19 cellular contexts compared by ENCODE assay signal in genomic region chr3:13801361-13802214, GRCh38.
DNase-seq lines count a peak whose midpoint lies in the region; ATAC-seq and TF ChIP-seq lines count a peak whose summit lies in the region.
"Had no signal": no experiment of that assay in that cellular context is flagged by ENCODE, and none has a peak within 500 bp of the region (broad histone marks: within the 10 kb centered on the region; RNA-seq: fewer than 3 reads in every experiment).

No MANE protein-coding gene starts in this region.

- H3K36me3 ChIP-seq in PC-3 (ENCODE audit: low read depth, low read length): no peaks in the 10 kb centered on the region
- H3K36me3 ChIP-seq: thyroid gland had no signal

- no peaks in the 10 kb centered on the region for H3K9me3 ChIP-seq in PC-3 (ENCODE audit: low read length)
- H3K9me3 ChIP-seq: thyroid gland had no signal

- H3K9ac ChIP-seq in PC-3 (ENCODE audit: low read length): no peak overlapping the region

- intact Hi-C loops in PC-3 (cut with micrococcal nuclease): loop anchor here (1.0 kb wide), 3 partner anchors 21 to 78 kb away; no protein-coding TSS in a partner anchor

- peak overlapping the region; percentile 55 for H3K4me2 ChIP-seq in PC-3 (ENCODE audit: low read length)
- H3K4me2 ChIP-seq: GM23338 had no signal

- CTCF ChIA-PET in PC-3 (lab: Charles Lee): interaction anchor here (0.8 kb wide), 3 partner anchors 79 to 147 kb away, joined by 3 to 5 read pairs (median 4); partner anchors contain the start of gene WNT7A

- H3K4me3 ChIP-seq in PC-3 (ENCODE audit: low read length): no peak overlapping the region
- H3K4me3 ChIP-seq: GM23338, thyroid gland had no signal

- DNase-seq in A172 (ENCODE audit: low spot score): peak; percentile 88
- peak; percentile 2 for DNase-seq in HK-2 (ENCODE audit: unreplicated experiment)
- peak; percentile 99 for DNase-seq in PC-3
- no peak for DNase-seq in iPS-NIHi7 (ENCODE audit: extremely low spot score)
- no peak for DNase-seq in ecto neural progenitor cell (ENCODE audit: low spot score)
- DNase-seq in inferior parietal cortex (ENCODE audit: extremely low spot score): no peak
- DNase-seq in activated CD8-positive, alpha-beta memory T cell treated with anti-CD3 and anti-CD28 coated beads, Interleukin-2, amount 50 U/mL, for 4 hours: no peak
- DNase-seq: ACHN; activated CD4-positive, alpha-beta T cell treated with anti-CD3 and anti-CD28 coated beads, Interleukin-2, amount 10 ng/mL, durations not matched to agents 24 days and 14 days; activated naive CD4-positive, alpha-beta T cell; cerebellar nuclear complex; hippocampal formation; NCI-H1417; NCI-H2171; thyroid gland had no signal

- ATAC-seq in PC-3 (peak; percentile 95), esophagus mucosa (peak; percentile 88)
- ATAC-seq: GM23338, Panc1 had no signal

- H3K4me1 ChIP-seq in PC-3 (ENCODE audit: insufficient read depth, low read length): peaks cover 20% of the 10 kb centered on the region
- H3K4me1 ChIP-seq: thyroid gland had no signal

- no peaks in the 10 kb centered on the region for H3F3A ChIP-seq in PC-3 (ENCODE audit: low read length, unreplicated experiment)

- H4K20me1 ChIP-seq in PC-3 (ENCODE audit: low read length): no peaks in the 10 kb centered on the region

- no peaks in the 10 kb centered on the region for H3K27me3 ChIP-seq in PC-3 (ENCODE audit: low read length)
- H3K27me3 ChIP-seq: thyroid gland had no signal

- no peak overlapping the region for H2AFZ ChIP-seq in PC-3 (ENCODE audit: low read length)
- H2AFZ ChIP-seq: GM23338 had no signal

- H3K79me2 ChIP-seq in PC-3 (ENCODE audit: low read length): no peaks in the 10 kb centered on the region

- BruUV-seq in PC-3 (replicated peaks; lab: Mats Ljungman, UMichigan): no TSS peak

- no peak for TF ChIP-seq CTCF in PC-3 (conservative IDR thresholded peaks at IDR 0.05; ENCODE audit: low read depth, low read length)

- H3K27ac ChIP-seq in PC-3 (ENCODE audit: low read length): peak overlapping the region; percentile 88
- H3K27ac ChIP-seq: C4-2B, thyroid gland had no signal

- no peaks in the 10 kb centered on the region for H3K9me2 ChIP-seq in PC-3 (replicated peaks; ENCODE audit: low read length)

- POLR2A ChIA-PET in PC-3 (lab: Charles Lee; ENCODE audit: unreplicated experiment): interaction anchor here (0.5 to 1.0 kb wide), 2 partner anchors 49 to 146 kb away, joined by 5 to 6 read pairs; no protein-coding TSS in a partner anchor

Comparison
In these comparisons a context has a peak if more than half of its experiments do, and no peak if none do; other contexts are left out.
1. DNase-seq: peak in A172 (single experiment), HK-2 (single experiment) and PC-3 (single experiment); none in iPS-NIHi7 (single experiment), ecto neural progenitor cell (single experiment), inferior parietal cortex (single experiment) and activated CD8-positive, alpha-beta memory T cell treated with anti-CD3 and anti-CD28 coated beads, Interleukin-2, amount 50 U/mL, for 4 hours (single experiment).